In genomic region chr12:1282670-1283361, GRCh38 we compare ENCODE assay signal across 12 cellular contexts.
A peak's percentile ranks its signal among the peaks of the same experiment; 100 is the strongest.
DNase-seq lines count a peak whose midpoint lies in the region; ATAC-seq and TF ChIP-seq lines count a peak whose summit lies in the region.
"Had no signal": no experiment of that assay in that cellular context is flagged by ENCODE, and none has a peak within 500 bp of the region (broad histone marks: within the 10 kb centered on the region; RNA-seq: fewer than 3 reads in every experiment).

No MANE protein-coding gene starts in this region.

- WGBS in esophagus muscularis mucosa: 46% methylated on average over 5 of the region's 5 CpGs

- H3K36me3 ChIP-seq in esophagus muscularis mucosa: no peaks in the 10 kb centered on the region
- H3K36me3 ChIP-seq in lower lobe of right lung: no peaks in the 10 kb centered on the region
- no peaks in the 10 kb centered on the region for H3K36me3 ChIP-seq in uterus
- no peaks in the 10 kb centered on the region for H3K36me3 ChIP-seq in ascending aorta
- H3K36me3 ChIP-seq: cardiac muscle cell had no signal

- H3K9me3 ChIP-seq in esophagus muscularis mucosa: no peaks in the 10 kb centered on the region
- H3K9me3 ChIP-seq in lower lobe of right lung: no peaks in the 10 kb centered on the region
- H3K9me3 ChIP-seq in uterus: no peaks in the 10 kb centered on the region
- no peaks in the 10 kb centered on the region for H3K9me3 ChIP-seq in ascending aorta
- H3K9me3 ChIP-seq: Caco-2 had no signal

- ATAC-seq in lower lobe of right lung (peak in 1 of 2 donors; percentile 44), HG03196 (IDR thresholded peaks at IDR 0.05; ENCODE audit: unreplicated experiment) (no peak)

- H3K27ac ChIP-seq in esophagus muscularis mucosa (replicated peaks in 1 of 4) (peak overlapping the region; percentile 38 to 61 (median 54)), lower lobe of right lung (peak overlapping the region; percentile 48), uterus (peak overlapping the region; percentile 81 to 86), ascending aorta (no peak overlapping the region)
- H3K27ac ChIP-seq: cardiac muscle cell had no signal

- TF ChIP-seq CTCF in esophagus muscularis mucosa (IDR thresholded peaks at IDR 0.05) (no peak), lower lobe of right lung (IDR thresholded peaks at IDR 0.05) (no peak), uterus (IDR thresholded peaks at IDR 0.05) (no peak), ascending aorta (IDR thresholded peaks at IDR 0.05) (no peak)

- peak overlapping the region in 1 of 4 donors; percentile 12 for H3K4me3 ChIP-seq in esophagus muscularis mucosa
- H3K4me3 ChIP-seq in lower lobe of right lung: no peak overlapping the region
- no peak overlapping the region for H3K4me3 ChIP-seq in uterus
- H3K4me3 ChIP-seq in ascending aorta: no peak overlapping the region
- H3K4me3 ChIP-seq: cardiac muscle cell had no signal

- intact Hi-C loops in esophagus muscularis mucosa (cut with DNase I) (no loop called here), lower lobe of right lung (cut with DNase I) (no loop called here), uterus (cut with DNase I; ENCODE audit: low total_unique reads) (no loop called here), ascending aorta (cut with DNase I) (no loop called here)

- DNase-seq in NCI-H2171 (lab: John Stamatoyannopoulos, UW): peak; percentile 67
- DNase-seq in esophagus muscularis mucosa (ENCODE audit: extremely low spot score): peak; percentile 92
- no peak for DNase-seq in lower lobe of right lung
- peak; percentile 63 to 81 for DNase-seq in uterus
- DNase-seq in Kasumi-1 (lab: John Stamatoyannopoulos, UW): no peak
- DNase-seq in ascending aorta (ENCODE audit: low spot score in 2 of 2): no peak
- no peak for DNase-seq in NCI-H345 treated with DMSO at 0.1 percent for 48 hours (lab: John Stamatoyannopoulos, UW; ENCODE audit: unreplicated experiment)
- DNase-seq: activated CD4-positive, alpha-beta T cell treated with anti-CD3 and anti-CD28 coated beads, Interleukin-2, amount 50 U/mL, for 1 hour; Caco-2; MM.1S had no signal

- peaks cover 6 to 28% (median 23%) of the 10 kb centered on the region in 4 donors for H3K4me1 ChIP-seq in esophagus muscularis mucosa
- H3K4me1 ChIP-seq in lower lobe of right lung: peaks cover 4% of the 10 kb centered on the region
- H3K4me1 ChIP-seq in uterus: no peaks in the 10 kb centered on the region
- H3K4me1 ChIP-seq in ascending aorta: no peaks in the 10 kb centered on the region

- no peak for TF ChIP-seq EP300 in esophagus muscularis mucosa (IDR thresholded peaks at IDR 0.05)

- TF ChIP-seq POLR2A in esophagus muscularis mucosa (IDR thresholded peaks at IDR 0.05; ENCODE audit: low read depth): no peak
- TF ChIP-seq POLR2A in uterus (IDR thresholded peaks at IDR 0.05): no peak

- no peaks in the 10 kb centered on the region for H3K27me3 ChIP-seq in esophagus muscularis mucosa
- no peaks in the 10 kb centered on the region for H3K27me3 ChIP-seq in lower lobe of right lung (ENCODE audit: low read depth)
- H3K27me3 ChIP-seq in uterus: no peaks in the 10 kb centered on the region
- no peaks in the 10 kb centered on the region for H3K27me3 ChIP-seq in ascending aorta
- H3K27me3 ChIP-seq: cardiac muscle cell had no signal

Comparison
In these comparisons a context has a peak if more than half of its experiments do, and no peak if none do; other contexts are left out.
1. DNase-seq: peak in NCI-H2171 (single experiment), esophagus muscularis mucosa (single experiment) and uterus (2 of 2); none in lower lobe of right lung (single experiment), Kasumi-1 (0 of 2), ascending aorta (0 of 2) and NCI-H345 treated with DMSO at 0.1 percent for 48 hours (single experiment).
2. H3K27ac ChIP-seq: peak in esophagus muscularis mucosa (4 of 4), lower lobe of right lung (single experiment) and uterus (2 of 2); none in ascending aorta (0 of 2).